8 cellular contexts compared by ENCODE assay signal in the genomic region with DNA sequence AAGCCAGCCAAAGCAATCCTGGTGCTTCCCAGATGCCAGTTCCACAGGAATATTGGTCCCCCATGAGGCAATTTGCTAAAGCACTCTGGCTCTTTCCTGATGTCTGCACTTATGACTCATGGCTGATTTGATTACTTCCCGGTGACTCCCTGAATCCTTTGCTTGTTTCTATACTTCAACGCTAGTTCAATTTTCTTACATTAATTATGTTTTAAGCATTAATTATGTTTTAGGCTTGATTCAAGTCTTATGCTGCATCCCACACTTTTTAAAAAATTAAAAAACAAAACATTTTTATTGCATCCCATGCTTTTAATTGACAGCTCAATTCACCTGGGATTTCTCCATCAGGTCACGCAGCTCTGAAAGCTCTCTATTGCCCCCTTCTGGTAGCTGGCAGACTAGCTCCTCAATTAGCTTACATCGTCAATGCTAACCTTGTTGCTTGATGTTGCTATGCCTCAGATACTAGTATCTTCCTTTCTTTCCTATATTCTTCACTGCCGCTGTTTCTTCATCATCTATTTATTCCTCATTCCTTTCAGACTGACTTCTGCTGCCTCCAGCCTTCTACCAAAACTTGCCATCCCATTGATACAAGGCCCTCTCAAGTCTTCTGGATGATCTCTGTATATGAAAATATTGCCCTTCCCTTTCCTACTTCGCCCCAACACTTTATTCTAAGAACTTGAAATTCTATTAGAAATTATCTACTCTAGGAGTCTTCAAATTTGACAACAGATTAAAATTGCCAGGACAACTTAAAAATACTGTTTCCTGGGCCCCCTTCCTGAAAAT. TPM values are rescaled to one million over a fixed set of nuclear protein-coding genes. Genes with fewer than 3 reads are reported as not detected.
A peak's percentile ranks its signal among the peaks of the same experiment; 100 is the strongest.
DNase-seq lines count a peak whose midpoint lies in the region; ATAC-seq and TF ChIP-seq lines count a peak whose summit lies in the region.

No MANE protein-coding gene starts in this region.

- H3K4me3 Mint-ChIP-seq in Calu3 (ENCODE audit: low read depth, unreplicated experiment), result no peak overlapping the region
- no peak overlapping the region for H3K4me3 Mint-ChIP-seq in progenitor cell of endocrine pancreas (ENCODE audit: low read depth)

- BruUV-seq in Calu3 (replicated peaks; lab: Mats Ljungman, UMichigan), result no TSS peak

- H3K9me3 Mint-ChIP-seq in Calu3 (ENCODE audit: low read depth, unreplicated experiment) (no peaks in the 10 kb centered on the region), progenitor cell of endocrine pancreas (ENCODE audit: low read depth) (no peaks in the 10 kb centered on the region)

- H3K4me1 Mint-ChIP-seq in Calu3 (ENCODE audit: low read depth, unreplicated experiment), result no peaks in the 10 kb centered on the region
- H3K4me1 Mint-ChIP-seq in progenitor cell of endocrine pancreas (ENCODE audit: low read depth), result no peaks in the 10 kb centered on the region

- H3K27me3 Mint-ChIP-seq in Calu3 (ENCODE audit: unreplicated experiment) (peaks cover under 1% of the 10 kb centered on the region), progenitor cell of endocrine pancreas (peaks cover 6% of the 10 kb centered on the region)

- DNase-seq in Calu3 (peak; percentile 66), Kasumi-1 (lab: John Stamatoyannopoulos, UW) (peak; percentile 62 to 69), RPMI8226 (peak; percentile 72), glomerular endothelial cell (ENCODE audit: extremely low read depth, low read depth, low spot score) (peak; percentile 60), progenitor cell of endocrine pancreas (ENCODE audit: low spot score, unreplicated experiment) (peak; percentile 45)
- peak; percentile 2 to 27 (median 18) for DNase-seq in activated naive CD4-positive, alpha-beta T cell (lab: John Stamatoyannopoulos, UW)

- ATAC-seq in GM21390 (IDR thresholded peaks at IDR 0.05; ENCODE audit: unreplicated experiment) (peak; percentile 58), GM18520 (IDR thresholded peaks at IDR 0.05; ENCODE audit: unreplicated experiment) (no peak)

- no peak overlapping the region for H3K27ac Mint-ChIP-seq in Calu3 (ENCODE audit: unreplicated experiment)
- H3K27ac Mint-ChIP-seq in progenitor cell of endocrine pancreas, result no peak overlapping the region

- CTCF ChIA-PET in Calu3 (lab: Charles Lee), result interaction anchor here (0.6 to 2.0 kb wide), 8 partner anchors 9 to 1177 kb away, joined by 3 to 14 read pairs (median 6); a partner anchor contains a TSS

- intact Hi-C loops in Calu3 (cut with micrococcal nuclease; ENCODE audit: unreplicated experiment), result loop anchor here (1.0 to 10.0 kb wide), 3 partner anchors 33 to 931 kb away; a partner anchor contains a TSS

- TF ChIP-seq CTCF in Calu3 (IDR thresholded peaks at IDR 0.05; ENCODE audit: unreplicated experiment), result peak; percentile 62
- peak; percentile 95 for TF ChIP-seq CTCF in progenitor cell of endocrine pancreas (IDR thresholded peaks at IDR 0.05; ENCODE audit: unreplicated experiment)

- no peaks in the 10 kb centered on the region for H3K36me3 Mint-ChIP-seq in Calu3 (ENCODE audit: insufficient read depth, unreplicated experiment)
- no peaks in the 10 kb centered on the region for H3K36me3 Mint-ChIP-seq in progenitor cell of endocrine pancreas (ENCODE audit: insufficient read depth)

RNA-seq across cellular contexts. Expression of a gene that starts 32.0 kb away (rescaled TPM):
- total RNA-seq in Calu3 (2022) (not detected in 2 replicates), glomerular endothelial cell (not detected in 2 replicates), progenitor cell of endocrine pancreas (0.24 TPM in 1 of 2 replicates, not detected in the other)

RNA-seq across cellular contexts. Expression of a gene that starts 45.9 kb away (rescaled TPM):
- total RNA-seq in Calu3 (2022) (22.9 and 26.3 TPM in 2 replicates), glomerular endothelial cell (2.6 and 4.1 TPM in 2 replicates), progenitor cell of endocrine pancreas (15.9 and 16.5 TPM in 2 replicates)

Comparison
In these comparisons a context has a peak if more than half of its experiments do, and no peak if none do; other contexts are left out.
1. DNase-seq: peak in every context shown above with its lines; median percentile 72 in RPMI8226; 66 in Calu3; 66 in Kasumi-1; 60 in glomerular endothelial cell; 45 in progenitor cell of endocrine pancreas; 18 in activated naive CD4-positive, alpha-beta T cell.